Comparison of ENCODE assay signal across 9 cellular contexts in genomic region chr15:92079047-92079446, GRCh38.
A peak's percentile ranks its signal among the peaks of the same experiment; 100 is the strongest.
DNase-seq lines count a peak whose midpoint lies in the region; ATAC-seq, FAIRE-seq and TF ChIP-seq lines count a peak whose summit lies in the region.
"Had no signal": no experiment of that assay in that cellular context is flagged by ENCODE, and none has a peak within 500 bp of the region (broad histone marks: within the 10 kb centered on the region; RNA-seq: fewer than 3 reads in every experiment).

No MANE protein-coding gene starts in this region.

- no peaks in the 10 kb centered on the region for H4K20me1 ChIP-seq in GM12878 (ENCODE audit: control insufficient read depth, insufficient read depth)

- in situ Hi-C loops in GM12878 (cut with MboI) = no loop called here

- peak; percentile 16 to 50 (median 32); a peak in 4 of 6 replicates for TF ChIP-seq CTCF in GM12878 (IDR thresholded peaks at IDR 0.05 in 2 of 3, conservative IDR thresholded peaks at IDR 0.05 in 1 of 3; ENCODE audit: control insufficient read depth in 2 of 3, extremely low read depth in 1 of 3, insufficient read depth in 1 of 3, low read depth in 3 of 3, low read length in 3 of 3)

- H3K27me3 ChIP-seq in GM12878 (replicated peaks in 1 of 2; ENCODE audit: control insufficient read depth in 2 of 2, insufficient read depth in 2 of 2, low read length in 1 of 2) = no peaks in the 10 kb centered on the region
- H3K27me3 ChIP-seq: gastroesophageal sphincter had no signal

- ATAC-seq in GM12878 (peak; percentile 39), HG02763 (IDR thresholded peaks at IDR 0.05; ENCODE audit: unreplicated experiment) (no peak), HG03280 (IDR thresholded peaks at IDR 0.05; ENCODE audit: unreplicated experiment) (no peak), HG03108 (IDR thresholded peaks at IDR 0.05; ENCODE audit: unreplicated experiment) (no peak)
- ATAC-seq: gastroesophageal sphincter had no signal

- no peak for TF ChIP-seq EP300 in GM12878 (IDR thresholded peaks at IDR 0.05; ENCODE audit: borderline replicate concordance in 1 of 2, control insufficient read depth in 1 of 2, low read depth in 2 of 2, low read length in 2 of 2)

- WGBS in GM12878 (ENCODE audit: insufficient coverage, insufficient replicate concordance, low lambda C conversion rate, missing lambda C conversion rate) = 33% methylated on average over 3 of the region's 3 CpGs

- no peaks in the 10 kb centered on the region for H3K4me1 ChIP-seq in GM12878 (ENCODE audit: control insufficient read depth, insufficient read depth, low read length)

- TF ChIP-seq RAD21 in GM12878 (IDR thresholded peaks at IDR 0.05; ENCODE audit: insufficient read depth, low read depth, low read length) = no peak

- no peaks in the 10 kb centered on the region for H3K79me2 ChIP-seq in GM12878 (ENCODE audit: control insufficient read depth, insufficient read depth, low read length)

- DNase-seq in SHP77 (lab: John Stamatoyannopoulos, UW) = peak; percentile 12 to 15
- DNase-seq in SHP77 treated with DMSO at 0.1 percent for 48 hours (lab: John Stamatoyannopoulos, UW) = no peak
- DNase-seq in NAMALWA (ENCODE audit: low spot score) = peak; percentile 54
- DNase-seq in GM12878 (ENCODE audit: low read depth, low spot score) = no peak
- peak; percentile 57 for DNase-seq in stimulated activated CD4-positive, alpha-beta T cell treated with anti-CD3 and anti-CD28 coated beads, Interleukin-15, amount 100 ng/mL, for 24 hours

- FAIRE-seq in GM12878 (lab: Jason Lieb, UNC) = no peak

- SMC1A ChIA-PET in GM12878 (lab: Charles Lee; ENCODE audit: uncharacterized antibody, unreplicated experiment) = interaction anchor here (1.0 to 2.2 kb wide), 4 partner anchors 10 to 373 kb away, joined by 3 to 13 read pairs (median 3); no protein-coding TSS in a partner anchor

- H3K9ac ChIP-seq in GM12878 (ENCODE audit: control insufficient read depth, insufficient read depth, low read length) = no peak overlapping the region

- no peaks in the 10 kb centered on the region for H3K36me3 ChIP-seq in GM12878 (ENCODE audit: control insufficient read depth in 2 of 2, insufficient read depth in 2 of 2, low read length in 1 of 2)
- H3K36me3 ChIP-seq: gastroesophageal sphincter had no signal

- H3K4me2 ChIP-seq in GM12878 (ENCODE audit: control insufficient read depth, insufficient read depth) = no peak overlapping the region

- H3K9me3 ChIP-seq in GM12878 (replicated peaks; ENCODE audit: control insufficient read depth, insufficient read depth, low read length) = no peaks in the 10 kb centered on the region
- H3K9me3 ChIP-seq: gastroesophageal sphincter had no signal

- H3K4me3 ChIP-seq in GM12878 = no peak overlapping the region
- H3K4me3 ChIP-seq: gastroesophageal sphincter had no signal

- CTCF ChIA-PET in GM12878 (lab: Yijun Ruan, JAX) = interaction anchor here (0.7 to 5.4 kb wide), 12 partner anchors 10 to 778 kb away, joined by 3 to 30 read pairs (median 4); no protein-coding TSS in a partner anchor

- RAD21 ChIA-PET in GM12878 (lab: Charles Lee; ENCODE audit: unreplicated experiment) = interaction anchor here (0.5 to 1.2 kb wide), 5 partner anchors 108 to 807 kb away, joined by 3 to 4 read pairs (median 3); no protein-coding TSS in a partner anchor

- intact Hi-C loops in GM12878 (cut with micrococcal nuclease; ENCODE audit: unreplicated experiment) = no loop called here

- H3K27ac ChIP-seq in GM12878 (ENCODE audit: control insufficient read depth, insufficient read depth) = no peak overlapping the region
- H3K27ac ChIP-seq: gastroesophageal sphincter had no signal

- no peak for TF ChIP-seq POLR2A in GM12878 (IDR thresholded peaks at IDR 0.05; ENCODE audit: low read depth, low read length)

- no TSS peak for BruUV-seq in GM12878 (replicated peaks; lab: Mats Ljungman, UMichigan)

- no peak overlapping the region for H2AFZ ChIP-seq in GM12878 (ENCODE audit: control insufficient read depth, low read depth, low read length)

- POLR2A ChIA-PET in GM12878 (lab: Charles Lee) = no interaction called here

TF ChIP-seq in GM12878, 131 proteins besides CTCF, POLR2A, EP300 and RAD21:
- TF ChIP-seq BHLHE40 (IDR thresholded peaks at IDR 0.05; ENCODE audit: borderline replicate concordance in 1 of 2, low read depth in 2 of 2, low read length in 1 of 2) (no peak), JUND (IDR thresholded peaks at IDR 0.05; ENCODE audit: low read depth, low read length) (no peak), IKZF1 (conservative IDR thresholded peaks at IDR 0.05) (no peak), RFX5 (IDR thresholded peaks at IDR 0.05; ENCODE audit: low read depth, low read length) (no peak), ESRRA (IDR thresholded peaks at IDR 0.05; ENCODE audit: low read length) (no peak), NBN (IDR thresholded peaks at IDR 0.05) (no peak), DPF2 (IDR thresholded peaks at IDR 0.05) (no peak), SIX5 (IDR thresholded peaks at IDR 0.05; ENCODE audit: low read depth, low read length, severe bottlenecking) (no peak), LARP7 (IDR thresholded peaks at IDR 0.05) (no peak), ATF7 (IDR thresholded peaks at IDR 0.05; ENCODE audit: low read depth) (no peak), ZNF622 (IDR thresholded peaks at IDR 0.05) (no peak), IKZF2 (IDR thresholded peaks at IDR 0.05) (no peak), STAT3 (IDR thresholded peaks at IDR 0.05; ENCODE audit: low read depth, low read length) (no peak), SPI1 (IDR thresholded peaks at IDR 0.05; ENCODE audit: borderline replicate concordance, insufficient read depth, low read depth, low read length) (no peak), TCF3 (IDR thresholded peaks at IDR 0.05; ENCODE audit: borderline replicate concordance, insufficient read depth, low read depth, low read length) (no peak), RCOR1 (conservative IDR thresholded peaks at IDR 0.05; ENCODE audit: low read depth, low read length) (no peak), GATAD2B (conservative IDR thresholded peaks at IDR 0.05; ENCODE audit: low read depth) (no peak)

Comparison
In these comparisons a context has a peak if more than half of its experiments do, and no peak if none do; other contexts are left out.
1. DNase-seq: peak in SHP77 (2 of 2), NAMALWA (single experiment) and stimulated activated CD4-positive, alpha-beta T cell treated with anti-CD3 and anti-CD28 coated beads, Interleukin-15, amount 100 ng/mL, for 24 hours (single experiment); none in SHP77 treated with DMSO at 0.1 percent for 48 hours (single experiment) and GM12878 (single experiment).